Comparison of ENCODE assay signal across 14 cellular contexts in the genomic region with DNA sequence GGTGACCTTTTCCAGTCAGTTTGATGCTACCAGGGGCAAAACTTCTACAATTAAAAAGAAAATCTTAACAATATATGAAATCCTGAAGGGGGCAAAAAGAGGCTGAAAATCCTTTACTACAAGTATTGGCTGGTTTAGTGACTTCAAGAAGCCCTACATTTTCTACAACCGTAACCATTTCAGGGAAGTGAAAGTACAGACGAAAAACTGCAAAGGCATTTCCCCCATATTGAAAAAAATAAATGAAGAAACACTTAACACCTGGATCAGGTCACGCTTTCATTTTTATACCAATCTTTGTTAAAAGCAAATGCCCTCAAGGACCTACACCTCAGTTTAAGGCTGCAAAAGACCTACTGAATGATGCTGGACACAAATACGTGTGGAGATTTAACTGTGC. TPM values are rescaled to one million over a fixed set of nuclear protein-coding genes. Genes with fewer than 3 reads are reported as not detected.
A peak's percentile ranks its signal among the peaks of the same experiment; 100 is the strongest.
DNase-seq lines count a peak whose midpoint lies in the region; ATAC-seq, FAIRE-seq and TF ChIP-seq lines count a peak whose summit lies in the region.
"Had no signal": no experiment of that assay in that cellular context is flagged by ENCODE, and none has a peak within 500 bp of the region (broad histone marks: within the 10 kb centered on the region; RNA-seq: fewer than 3 reads in every experiment).

No MANE protein-coding gene starts in this region.

- H3K4me2 ChIP-seq in OCI-LY1 (ENCODE audit: low read length), result peak overlapping the region; percentile 14; the same call in 1 of the 2 replicates

- no peaks in the 10 kb centered on the region for H3K79me2 ChIP-seq in OCI-LY1 (ENCODE audit: insufficient read depth, low read length)

- no peaks in the 10 kb centered on the region for H3F3A ChIP-seq in OCI-LY1 (ENCODE audit: insufficient read depth, low read length)

- DNase-seq in small intestine (no peak), NCI-H446 treated with DMSO at 0.1 percent for 48 hours (lab: John Stamatoyannopoulos, UW) (no peak), putamen (ENCODE audit: low spot score) (no peak), NCI-H2029 (lab: John Stamatoyannopoulos, UW) (no peak)
- DNase-seq: activated CD4-positive, alpha-beta T cell treated with anti-CD3 and anti-CD28 coated beads for 4 hours; naive thymus-derived CD8-positive, alpha-beta T cell; NCI-H2171; trophoblast cell had no signal

- H3K4me1 ChIP-seq in OCI-LY1 (ENCODE audit: insufficient read depth, low read length, severe bottlenecking) (peaks cover 11% of the 10 kb centered on the region), small intestine (ENCODE audit: control insufficient read depth in 2 of 2, insufficient read depth in 1 of 2, low read depth in 1 of 2, low read length in 1 of 2) (no peaks in the 10 kb centered on the region)

- H3K4me3 ChIP-seq in OCI-LY1 (ENCODE audit: low read depth, low read length, poor library complexity, severe bottlenecking) (no peak overlapping the region), small intestine (ENCODE audit: low read depth in 1 of 2, low read length in 2 of 2) (no peak overlapping the region)
- H3K4me3 ChIP-seq: BLaER1 treated with 17β-estradiol and CSF1 and Interleukin-3, amounts not matched to agents 10 nM and 100 nM had no signal

- TF ChIP-seq CTCF in OCI-LY1 (IDR thresholded peaks at IDR 0.05; ENCODE audit: low read length), result no peak

- no peak overlapping the region for H2AFZ ChIP-seq in OCI-LY1 (ENCODE audit: low read length)

- H3K27ac ChIP-seq in OCI-LY1 (ENCODE audit: low read depth, low read length, poor library complexity, severe bottlenecking) (no peak overlapping the region), small intestine (ENCODE audit: low read depth in 1 of 2, low read length in 1 of 2) (no peak overlapping the region)
- H3K27ac ChIP-seq: BLaER1 treated with 17β-estradiol and CSF1 and Interleukin-3, amounts not matched to agents 10 nM and 100 nM had no signal

- ATAC-seq in GM18517 (IDR thresholded peaks at IDR 0.05; ENCODE audit: unreplicated experiment) (peak; percentile 94), GM21447 (IDR thresholded peaks at IDR 0.05; ENCODE audit: unreplicated experiment) (peak; percentile 80), HG03095 (IDR thresholded peaks at IDR 0.05; ENCODE audit: unreplicated experiment) (peak; percentile 91)
- ATAC-seq: HCT116; naive thymus-derived CD8-positive, alpha-beta T cell had no signal

- WGBS in small intestine, 3 donors, result 53 to 81% (median 76%) methylated on average over 4 of the region's 4 CpGs

- no peaks in the 10 kb centered on the region for H3K9me2 ChIP-seq in OCI-LY1 (ENCODE audit: low read depth, low read length)

- H3K9me3 ChIP-seq in OCI-LY1 (ENCODE audit: low read length) (no peaks in the 10 kb centered on the region), small intestine (ENCODE audit: control insufficient read depth, low read depth) (no peaks in the 10 kb centered on the region)

- H3K9ac ChIP-seq in OCI-LY1 (ENCODE audit: low read length), result no peak overlapping the region
- H3K9ac ChIP-seq: BLaER1 treated with 17β-estradiol and CSF1 and Interleukin-3, amounts not matched to agents 10 nM and 100 nM had no signal

- H3K27me3 ChIP-seq in OCI-LY1 (ENCODE audit: insufficient read depth, low read length) (no peaks in the 10 kb centered on the region), small intestine (ENCODE audit: control insufficient read depth in 2 of 2, insufficient read depth in 2 of 2, low read length in 2 of 2) (no peaks in the 10 kb centered on the region)
- H3K27me3 ChIP-seq: BLaER1 treated with 17β-estradiol and CSF1 and Interleukin-3, amounts not matched to agents 10 nM and 100 nM had no signal

- H3K36me3 ChIP-seq in OCI-LY1 (ENCODE audit: insufficient read depth, low read length) (no peaks in the 10 kb centered on the region), small intestine (ENCODE audit: control insufficient read depth in 2 of 2, insufficient read depth in 2 of 2, low read length in 2 of 2) (no peaks in the 10 kb centered on the region)
- H3K36me3 ChIP-seq: BLaER1 treated with 17β-estradiol and CSF1 and Interleukin-3, amounts not matched to agents 10 nM and 100 nM had no signal

- FAIRE-seq in small intestine (lab: Jason Lieb, UNC), result no peak

- H4K20me1 ChIP-seq in OCI-LY1 (ENCODE audit: insufficient read depth, low read length), result no peaks in the 10 kb centered on the region
- H4K20me1 ChIP-seq: BLaER1 treated with 17β-estradiol and CSF1 and Interleukin-3, amounts not matched to agents 10 nM and 100 nM had no signal

RNA-seq across cellular contexts. Expression of gene IL6, which starts 38.6 kb away (rescaled TPM):
- polyA plus RNA-seq in small intestine, result 1 to 10 TPM in 2 of 3 donors, not detected in 1; 2.2 to 4.9 TPM
- polyA plus RNA-seq: naive thymus-derived CD8-positive, alpha-beta T cell had no signal

RNA-seq across cellular contexts. Expression of gene TOMM7, which starts 57.0 kb away (rescaled TPM):
- 100 to 1,000 TPM; 270 to 423 (median 357) TPM for polyA plus RNA-seq in small intestine
